Comparison of ENCODE assay signal across 9 cellular contexts in genomic region chr5:72301557-72301956, GRCh38. TPM values are rescaled to one million over a fixed set of nuclear protein-coding genes. Genes with fewer than 3 reads are reported as not detected.
DNase-seq lines count a peak whose midpoint lies in the region; ATAC-seq, FAIRE-seq and TF ChIP-seq lines count a peak whose summit lies in the region.
"Had no signal": no experiment of that assay in that cellular context is flagged by ENCODE, and none has a peak within 500 bp of the region (broad histone marks: within the 10 kb centered on the region; RNA-seq: fewer than 3 reads in every experiment).

No MANE protein-coding gene starts in this region.

- ATAC-seq in GM19467 (IDR thresholded peaks at IDR 0.05; ENCODE audit: unreplicated experiment) (peak; percentile 54), HG03064 (IDR thresholded peaks at IDR 0.05; ENCODE audit: low read depth, unreplicated experiment) (peak; percentile 54)

- H3K4me2 ChIP-seq in SU-DHL-6 (ENCODE audit: low read depth, low read length, poor library complexity, severe bottlenecking): peak overlapping the region; percentile 100
- H3K4me2 ChIP-seq in GM23248 (ENCODE audit: unreplicated experiment): no peak overlapping the region

- 98 to 100% methylated on average over 6 of the region's 6 CpGs for WGBS in GM23248 (ENCODE audit: low coverage in 1 of 2, low lambda C conversion rate in 2 of 2, missing lambda C conversion rate in 2 of 2), 2 experiments
- 92% methylated on average over 6 of the region's 6 CpGs for WGBS in suprapubic skin

- no peak for TF ChIP-seq CTCF in SU-DHL-6 (IDR thresholded peaks at IDR 0.05; ENCODE audit: insufficient read depth, low read length, poor library complexity, severe bottlenecking)
- no peak for TF ChIP-seq CTCF in suprapubic skin (IDR thresholded peaks at IDR 0.05)

- H3K9ac ChIP-seq in SU-DHL-6 (ENCODE audit: low read length): peak overlapping the region; percentile 57
- H3K9ac ChIP-seq in GM23248: no peak overlapping the region

- H3K4me3 ChIP-seq in SU-DHL-6 (ENCODE audit: insufficient read depth, low read length, poor library complexity, severe bottlenecking) (peak overlapping the region; percentile 32), GM23248 (no peak overlapping the region), suprapubic skin (no peak overlapping the region)
- H3K4me3 ChIP-seq: psoas muscle had no signal

- no peaks in the 10 kb centered on the region for H3K9me3 ChIP-seq in SU-DHL-6 (ENCODE audit: insufficient read depth, low read length)
- no peaks in the 10 kb centered on the region for H3K9me3 ChIP-seq in GM23248 (ENCODE audit: low read depth)
- H3K9me3 ChIP-seq in suprapubic skin: no peaks in the 10 kb centered on the region
- H3K9me3 ChIP-seq: psoas muscle had no signal

- H4K20me1 ChIP-seq in SU-DHL-6 (ENCODE audit: low read depth, low read length): no peaks in the 10 kb centered on the region
- no peaks in the 10 kb centered on the region for H4K20me1 ChIP-seq in GM23248 (ENCODE audit: insufficient read depth)

- H3K4me1 ChIP-seq in GM23248 (ENCODE audit: insufficient read depth) (0 out of 2 replicates have a peak, but pooled peaks cover 3% of the 10 kb centered on the region), suprapubic skin (peaks cover 3% of the 10 kb centered on the region)
- H3K4me1 ChIP-seq: psoas muscle had no signal

- H2AFZ ChIP-seq in SU-DHL-6 (ENCODE audit: low read depth, low read length, severe bottlenecking): no peak overlapping the region
- no peak overlapping the region for H2AFZ ChIP-seq in GM23248

- no peaks in the 10 kb centered on the region for H3K36me3 ChIP-seq in SU-DHL-6 (ENCODE audit: low read length)
- H3K36me3 ChIP-seq in GM23248 (ENCODE audit: low read depth): peaks cover 9% of the 10 kb centered on the region; the same call in 1 of the 2 replicates
- no peaks in the 10 kb centered on the region for H3K36me3 ChIP-seq in suprapubic skin

- H3K27me3 ChIP-seq in SU-DHL-6 (ENCODE audit: low read length) (no peaks in the 10 kb centered on the region), GM23248 (replicated peaks; ENCODE audit: insufficient read depth) (no peaks in the 10 kb centered on the region), suprapubic skin (no peaks in the 10 kb centered on the region)

- H3K27ac ChIP-seq in SU-DHL-6 (ENCODE audit: low read depth, low read length) (peak overlapping the region; percentile 97), GM23248 (no peak overlapping the region), suprapubic skin (no peak overlapping the region)
- H3K27ac ChIP-seq: psoas muscle had no signal

- H3F3A ChIP-seq in SU-DHL-6 (ENCODE audit: insufficient read depth): peaks cover 96% of the 10 kb centered on the region
- no peaks in the 10 kb centered on the region for H3F3A ChIP-seq in GM23248 (ENCODE audit: insufficient read depth)

- TF ChIP-seq EP300 in suprapubic skin (IDR thresholded peaks at IDR 0.05): no peak

- H3K9me2 ChIP-seq in SU-DHL-6 (replicated peaks; ENCODE audit: insufficient read depth, low read length) (no peaks in the 10 kb centered on the region), GM23248 (ENCODE audit: insufficient read depth) (no peaks in the 10 kb centered on the region)

- in situ Hi-C loops in GM23248 (cut with MboI): loop anchor here (10.0 kb wide), 1 partner anchor 517 kb away; no protein-coding TSS in a partner anchor

- no peak for TF ChIP-seq POLR2A in GM12891 (IDR thresholded peaks at IDR 0.05; ENCODE audit: low read depth, low read length)
- no peak for TF ChIP-seq POLR2A in suprapubic skin (IDR thresholded peaks at IDR 0.05)

- peak; percentile 95 for FAIRE-seq in GM12891 (lab: Jason Lieb, UNC)

- DNase-seq in GM12891 (ENCODE audit: insufficient read length, low spot score) (no peak), GM23248 (no peak), GM19240 (ENCODE audit: insufficient read length, low spot score) (no peak), suprapubic skin (ENCODE audit: low spot score in 2 of 2) (no peak), kidney tubule cell (ENCODE audit: low spot score) (no peak)
- DNase-seq: psoas muscle had no signal

- H3K79me2 ChIP-seq in SU-DHL-6 (ENCODE audit: insufficient read depth, low read length) (peaks cover 89% of the 10 kb centered on the region), GM23248 (ENCODE audit: insufficient read depth) (peaks cover 89% of the 10 kb centered on the region)

TF ChIP-seq in GM12891, 5 proteins besides CTCF, POLR2A, EP300 and RAD21:
- peak; percentile 28; the same call in 1 of the 2 replicates for TF ChIP-seq POLR2AphosphoS5 (IDR thresholded peaks at IDR 0.05; ENCODE audit: low read depth, low read length)
- peak; percentile 79 for TF ChIP-seq POU2F2 (IDR thresholded peaks at IDR 0.05; ENCODE audit: low read depth, low read length)
- no peak for TF ChIP-seq SPI1 (IDR thresholded peaks at IDR 0.05; ENCODE audit: low read depth, low read length)
- peak; percentile 26; the same call in 1 of the 2 replicates for TF ChIP-seq TAF1 (IDR thresholded peaks at IDR 0.05; ENCODE audit: low read depth, low read length)

RNA-seq across cellular contexts. Expression of gene MRPS27, which starts 18.5 kb away (rescaled TPM):
- polyA plus RNA-seq in GM12891 (2012; ENCODE audit: low read depth, missing spikeins): 41.7 TPM
- 53.4 and 58.5 TPM in 2 replicates for total RNA-seq in GM23248 (2014; rRNA removed; shearing (Covaris generic))
- polyA plus RNA-seq in GM23248 (2016; fragmentation: Nextera tagmentation; extraction: Ambion mirVana): 35.2 and 36.4 TPM in 2 replicates
- total RNA-seq in suprapubic skin: 10 to 100 TPM; 48.7 to 63.7 (median 51.9) TPM

RNA-seq across cellular contexts. Expression of gene PTCD2, which starts 18.6 kb away (rescaled TPM):
- polyA plus RNA-seq in GM12891 (2012; ENCODE audit: low read depth, missing spikeins): 5.2 TPM
- total RNA-seq in GM23248 (2014; rRNA removed; shearing (Covaris generic)): 15.5 and 17.1 TPM in 2 replicates
- polyA plus RNA-seq in GM23248 (2016; fragmentation: Nextera tagmentation; extraction: Ambion mirVana): 11.1 and 14.0 TPM in 2 replicates
- 10 to 100 TPM in 1 of 4 donors, 1 to 10 TPM in 3; 8.5 to 13.2 (median 9.4) TPM for total RNA-seq in suprapubic skin
